ENCODE assay signal across 22 cellular contexts in the genomic region with DNA sequence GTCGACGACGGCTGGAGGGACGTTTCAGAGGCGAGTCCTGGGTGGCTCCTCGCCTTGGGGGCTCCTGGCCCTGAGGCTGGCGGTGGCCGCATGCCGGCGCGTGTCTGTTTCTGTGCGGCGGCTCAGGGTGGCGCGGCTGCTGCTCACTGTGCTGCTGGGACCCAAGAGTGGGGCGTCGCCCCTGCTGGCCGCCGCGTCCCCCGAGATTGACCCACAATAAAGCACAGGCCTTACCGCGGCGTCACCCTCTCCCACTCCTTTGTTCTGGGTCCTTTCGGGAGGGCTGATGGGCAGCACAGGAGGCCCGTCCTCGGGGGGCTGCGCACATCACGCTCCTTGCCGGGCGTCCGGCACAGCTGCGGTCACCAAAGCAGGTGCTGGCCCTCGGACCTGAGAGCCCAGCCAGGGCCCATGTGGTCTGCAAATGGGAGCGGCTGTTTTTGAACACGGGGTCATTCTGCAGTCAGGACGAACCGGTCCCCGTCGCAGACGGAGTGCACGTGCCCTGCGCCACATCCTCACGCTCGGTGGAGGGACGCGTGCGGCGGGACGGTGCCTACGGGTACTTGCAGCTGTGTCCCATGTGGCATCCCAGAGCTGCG. TPM values are rescaled to one million over a fixed set of nuclear protein-coding genes. Genes with fewer than 3 reads are reported as not detected.
DNase-seq lines count a peak whose midpoint lies in the region; ATAC-seq and TF ChIP-seq lines count a peak whose summit lies in the region.
"Had no signal": no experiment of that assay in that cellular context is flagged by ENCODE, and none has a peak within 500 bp of the region (broad histone marks: within the 10 kb centered on the region; RNA-seq: fewer than 3 reads in every experiment).

No MANE protein-coding gene starts in this region.

- H3K27ac ChIP-seq in spleen: no peak overlapping the region
- H3K27ac ChIP-seq: BLaER1 had no signal

- H3K9me3 Mint-ChIP-seq in Calu3 (ENCODE audit: low read depth, unreplicated experiment): no peaks in the 10 kb centered on the region
- no peaks in the 10 kb centered on the region for H3K9me3 Mint-ChIP-seq in chondrocyte (ENCODE audit: low read depth)
- H3K9me3 Mint-ChIP-seq: CD4-positive, alpha-beta T cell; GM23338 had no signal

- CTCF ChIA-PET in Calu3 (lab: Charles Lee): no interaction called here

- H3K36me3 Mint-ChIP-seq in Calu3 (ENCODE audit: insufficient read depth, unreplicated experiment) (peaks cover 98% of the 10 kb centered on the region), chondrocyte (ENCODE audit: low read depth) (peaks cover 27% of the 10 kb centered on the region)

- H3K27me3 ChIP-seq in BE2C (no peaks in the 10 kb centered on the region), spleen (replicated peaks in 1 of 7) (no peaks in the 10 kb centered on the region)
- H3K27me3 ChIP-seq: BLaER1 had no signal

- H3K27me3 Mint-ChIP-seq in Calu3 (ENCODE audit: unreplicated experiment): no peaks in the 10 kb centered on the region
- H3K27me3 Mint-ChIP-seq in chondrocyte (ENCODE audit: low read depth): no peaks in the 10 kb centered on the region
- H3K27me3 Mint-ChIP-seq: CD4-positive, alpha-beta T cell had no signal

- no peaks in the 10 kb centered on the region for H3K9me3 ChIP-seq in BE2C
- no peaks in the 10 kb centered on the region for H3K9me3 ChIP-seq in spleen
- H3K9me3 ChIP-seq: BLaER1, SK-N-SH had no signal

- DNase-seq in BE2C: peak; percentile 11
- no peak for DNase-seq in Calu3
- peak; percentile 83 for DNase-seq in chondrocyte (ENCODE audit: low spot score)
- peak; percentile 75 for DNase-seq in spleen
- DNase-seq in anterior cingulate cortex (lab: John Stamatoyannopoulos, UW): no peak
- DNase-seq: CD4-positive, alpha-beta T cell; DMS153; HCEC 1CT; IMR-90; NCI-H1105; NCI-H2029 treated with DMSO at 0.1 percent for 48 hours; NCI-H2171; NCI-H345; NCI-H524; NCI-H82; SHP77; SK-N-SH had no signal

- 94 to 97% (median 96%) methylated on average over 44 to 52 of the region's 52 CpGs for WGBS in spleen, 5 donors

- ATAC-seq in GM19397 (IDR thresholded peaks at IDR 0.05; ENCODE audit: unreplicated experiment) (no peak), HG02970 (IDR thresholded peaks at IDR 0.05; ENCODE audit: low FRiP score, unreplicated experiment) (no peak)
- ATAC-seq: GM23338, Panc1 had no signal

- no peak for TF ChIP-seq POLR2A in spleen (IDR thresholded peaks at IDR 0.05)

- no peak overlapping the region for H3K4me3 Mint-ChIP-seq in Calu3 (ENCODE audit: low read depth, unreplicated experiment)
- H3K4me3 Mint-ChIP-seq in chondrocyte (ENCODE audit: unreplicated experiment): no peak overlapping the region
- H3K4me3 Mint-ChIP-seq: CD4-positive, alpha-beta T cell; GM23338 had no signal

- no TSS peak for BruUV-seq in Calu3 (replicated peaks; lab: Mats Ljungman, UMichigan)

- H3K4me3 ChIP-seq in BE2C (ENCODE audit: low read depth, low read length) (no peak overlapping the region), spleen (no peak overlapping the region)
- H3K4me3 ChIP-seq: BLaER1, GM23338 had no signal

- H3K4me1 Mint-ChIP-seq in Calu3 (ENCODE audit: low read depth, unreplicated experiment): peaks cover 18% of the 10 kb centered on the region
- H3K4me1 Mint-ChIP-seq in chondrocyte (ENCODE audit: low read depth): no peaks in the 10 kb centered on the region
- H3K4me1 Mint-ChIP-seq: GM23338 had no signal

- H3K4me1 ChIP-seq in BE2C (peaks cover 5% of the 10 kb centered on the region), spleen (peaks cover 0 to 26% (median 10%) of the 10 kb centered on the region in 6 donors)

- intact Hi-C loops in Calu3 (cut with micrococcal nuclease; ENCODE audit: unreplicated experiment): no loop called here
- intact Hi-C loops in spleen (cut with DNase I; ENCODE audit: low total_unique reads): no loop called here

- no peak for TF ChIP-seq CTCF in BE2C (IDR thresholded peaks at IDR 0.05; ENCODE audit: low read depth, low read length)
- TF ChIP-seq CTCF in Calu3 (IDR thresholded peaks at IDR 0.05; ENCODE audit: unreplicated experiment): no peak
- TF ChIP-seq CTCF in chondrocyte (IDR thresholded peaks at IDR 0.05): no peak
- TF ChIP-seq CTCF in spleen (IDR thresholded peaks at IDR 0.05 in 8 of 11, conservative IDR thresholded peaks at IDR 0.05 in 3 of 11): no peak

- H3K27ac Mint-ChIP-seq in Calu3 (ENCODE audit: unreplicated experiment): peak overlapping the region; percentile 58
- no peak overlapping the region for H3K27ac Mint-ChIP-seq in chondrocyte (ENCODE audit: unreplicated experiment)
- H3K27ac Mint-ChIP-seq: CD4-positive, alpha-beta T cell; GM23338 had no signal

- H3K36me3 ChIP-seq in BE2C (peaks cover 65% of the 10 kb centered on the region), spleen (peaks cover 0 to 100% (median 72%) of the 10 kb centered on the region in 6 donors)

RNA-seq across cellular contexts. Expression of a gene that starts 19.2 kb away (rescaled TPM):
- polyA plus RNA-seq in BE2C (2012; ENCODE audit: insufficient read depth, insufficient read length, low read depth): 190 TPM
- 145 and 167 TPM in 2 replicates for total RNA-seq in Calu3 (2022)
- 26.8 to 34.7 TPM (median 28.0 TPM) in 3 replicates for total RNA-seq in chondrocyte
- total RNA-seq in spleen: 10 to 100 TPM; 25.4 to 39.5 (median 34.4) TPM
- 10 to 100 TPM; 40.0 to 63.0 (median 53.9) TPM for polyA plus RNA-seq in spleen

RNA-seq across cellular contexts. Expression of a gene that starts 58.9 kb away (rescaled TPM):
- polyA plus RNA-seq in BE2C (2012; ENCODE audit: insufficient read depth, insufficient read length, low read depth): 37.8 TPM
- total RNA-seq in Calu3 (2022) (173 and 220 TPM in 2 replicates), chondrocyte (3.9 to 7.0 TPM (median 6.7 TPM) in 3 replicates), spleen (10 to 100 TPM; 18.1 to 35.4 (median 25.7) TPM)
- polyA plus RNA-seq in spleen: 10 to 100 TPM in 2 of 3 donors, 1 to 10 TPM in 1; 8.7 to 38.6 (median 12.8) TPM

Comparison
In these comparisons a context has a peak if more than half of its experiments do, and no peak if none do; other contexts are left out.
1. DNase-seq: peak in BE2C (single experiment), chondrocyte (single experiment) and spleen (single experiment); none in Calu3 (single experiment) and anterior cingulate cortex (0 of 58).